Comparison of ENCODE assay signal across 33 cellular contexts in genomic region chr11:78815631-78816232, GRCh38.
"Had no signal": no experiment of that assay in that cellular context is flagged by ENCODE, and none has a peak within 500 bp of the region (broad histone marks: within the 10 kb centered on the region; RNA-seq: fewer than 3 reads in every experiment).

No MANE protein-coding gene starts in this region.

- H3K9me3 ChIP-seq: esophagus muscularis mucosa, gastrocnemius medialis had no signal

- FAIRE-seq: astrocyte, bronchial epithelial cell, TTC549 had no signal

- H3K27me3 ChIP-seq: brain microvascular endothelial cell, esophagus muscularis mucosa, foreskin keratinocyte, gastrocnemius medialis had no signal

- H3K36me3 ChIP-seq: brain microvascular endothelial cell, esophagus muscularis mucosa, gastrocnemius medialis, WERI-Rb-1 had no signal

- H3K4me1 Mint-ChIP-seq: activated B cell treated with CpG ODN at 0.5 μM for 24 hours; activated T-helper 17 cell treated with anti-CD3 and anti-CD28 coated beads, Interleukin-2, amount 50 U/mL, for 72 hours; central memory CD8-positive, alpha-beta T cell had no signal

- H3K4me3 ChIP-seq: coronary artery, esophagus muscularis mucosa, gastrocnemius medialis had no signal

- H3K27ac ChIP-seq: brain microvascular endothelial cell, coronary artery, esophagus muscularis mucosa, foreskin keratinocyte, gastrocnemius medialis, WERI-Rb-1 had no signal

- H3K4me3 Mint-ChIP-seq: activated B cell treated with CpG ODN at 0.5 μM for 24 hours; activated CD8-positive, alpha-beta T cell treated with anti-CD3 and anti-CD28 coated beads for 36 hours; activated naive CD8-positive, alpha-beta T cell; activated T-cell treated with anti-CD3 and anti-CD28 coated beads, Interleukin-2, amount 50 U/mL, for 4 hours; activated T-helper 17 cell treated with anti-CD3 and anti-CD28 coated beads, Interleukin-2, amount 50 U/mL, for 72 hours; central memory CD8-positive, alpha-beta T cell; effector memory CD8-positive, alpha-beta T cell had no signal

- H3K27ac Mint-ChIP-seq: activated B cell treated with CpG ODN at 0.5 μM for 24 hours; activated CD8-positive, alpha-beta T cell treated with anti-CD3 and anti-CD28 coated beads for 36 hours; activated naive CD8-positive, alpha-beta T cell; activated T-helper 17 cell treated with anti-CD3 and anti-CD28 coated beads, Interleukin-2, amount 50 U/mL, for 72 hours; effector memory CD8-positive, alpha-beta T cell had no signal

- DNase-seq: activated B cell treated with CpG ODN at 0.5 μM for 24 hours; activated CD4-positive, alpha-beta T cell treated with anti-CD3 and anti-CD28 coated beads for 48 hours; activated CD4-positive, alpha-beta T cell treated with anti-CD3 and anti-CD28 coated beads, Interleukin-2, amount 50 U/mL, for 1 hour; activated CD4-positive, alpha-beta T cell treated with anti-CD3 and anti-CD28 coated beads, Interleukin-2, amount 50 U/mL, for 48 hours; activated CD8-positive, alpha-beta memory T cell treated with anti-CD3 and anti-CD28 coated beads for 24 hours; activated CD8-positive, alpha-beta T cell treated with anti-CD3 and anti-CD28 coated beads for 36 hours; activated effector memory CD4-positive, alpha-beta T cell treated with Interleukin-2 at 50 U/mL for 16 hours; activated gamma-delta T cell treated with Interleukin-2 at 50 U/mL for 16 hours; activated naive CD4-positive, alpha-beta T cell treated with anti-CD3 and anti-CD28 coated beads, Interleukin-2, amount 50 U/mL, for 16 hours; activated naive CD4-positive, alpha-beta T cell treated with Interleukin-2 at 50 U/mL for 16 hours; activated T-cell treated with anti-CD3 and anti-CD28 coated beads, Interleukin-2, amount 50 U/mL, for 4 hours; amniotic stem cell; anterior cingulate cortex; brain microvascular endothelial cell; dermis blood vessel endothelial cell; effector CD4-positive, alpha-beta T cell; effector memory CD8-positive, alpha-beta T cell; erythroblast; foreskin keratinocyte; gastrocnemius medialis; glutamatergic neuron; T-helper 1 cell; T-helper 2 cell; WERI-Rb-1 had no signal

- ATAC-seq: activated CD4-positive, CD25-positive, alpha-beta regulatory T cell treated with anti-CD3 and anti-CD28 coated beads, Interleukin-2, amount 50 U/mL, for 24 hours; activated CD8-positive, alpha-beta T cell treated with anti-CD3 and anti-CD28 coated beads for 36 hours; activated T-cell treated with anti-CD3 and anti-CD28 coated beads, Interleukin-2, amount 50 U/mL, for 4 hours; activated T-helper 17 cell treated with anti-CD3 and anti-CD28 coated beads, Interleukin-2, amount 50 U/mL, for 72 hours; effector memory CD8-positive, alpha-beta T cell; foreskin keratinocyte had no signal

- H3K27me3 Mint-ChIP-seq: activated B cell treated with CpG ODN at 0.5 μM for 24 hours; activated T-helper 17 cell treated with anti-CD3 and anti-CD28 coated beads, Interleukin-2, amount 50 U/mL, for 72 hours had no signal

- H3K36me3 Mint-ChIP-seq: activated naive CD8-positive, alpha-beta T cell had no signal

- H3K4me1 ChIP-seq: gastrocnemius medialis had no signal
